In genomic region chrX:46375831-46376230, GRCh38 we compare ENCODE assay signal across 10 cellular contexts.
"Had no signal": no experiment of that assay in that cellular context is flagged by ENCODE, and none has a peak within 500 bp of the region (broad histone marks: within the 10 kb centered on the region; RNA-seq: fewer than 3 reads in every experiment).

No MANE protein-coding gene starts in this region.

- H3K4me3 ChIP-seq: mucosa of descending colon, prostate gland, suprapubic skin, upper lobe of left lung had no signal

- H3K4me1 ChIP-seq: prostate gland, suprapubic skin, upper lobe of left lung had no signal

- H3K4me1 Mint-ChIP-seq: naive thymus-derived CD8-positive, alpha-beta T cell had no signal

- H3K27ac ChIP-seq: prostate gland, suprapubic skin, upper lobe of left lung had no signal

- DNase-seq: activated CD4-positive, CD25-positive, alpha-beta regulatory T cell treated with anti-CD3 and anti-CD28 coated beads, Interleukin-2, amount 50 U/mL, for 72 hours; cortex of kidney; effector memory CD4-positive, alpha-beta T cell; left cardiac atrium; upper lobe of left lung had no signal

- H3K36me3 Mint-ChIP-seq: naive thymus-derived CD8-positive, alpha-beta T cell had no signal

- ATAC-seq: naive thymus-derived CD8-positive, alpha-beta T cell had no signal

- H3K27me3 ChIP-seq: suprapubic skin, upper lobe of left lung had no signal

- H3K9me3 Mint-ChIP-seq: naive thymus-derived CD8-positive, alpha-beta T cell; T-helper 2 cell treated with Interferon-gamma antibody and Interleukin-4, amounts not matched to agents 5 μg/mL and 100 μg/mL, for 36 hours had no signal

- H3K36me3 ChIP-seq: prostate gland, suprapubic skin, upper lobe of left lung had no signal

- H3K4me3 Mint-ChIP-seq: naive thymus-derived CD8-positive, alpha-beta T cell; T-helper 2 cell treated with Interferon-gamma antibody and Interleukin-4, amounts not matched to agents 5 μg/mL and 100 μg/mL, for 36 hours had no signal

- H3K9me3 ChIP-seq: mucosa of descending colon, prostate gland, suprapubic skin, upper lobe of left lung had no signal

- H3K27ac Mint-ChIP-seq: naive thymus-derived CD8-positive, alpha-beta T cell; T-helper 2 cell treated with Interferon-gamma antibody and Interleukin-4, amounts not matched to agents 5 μg/mL and 100 μg/mL, for 36 hours had no signal
